In the genomic region with DNA sequence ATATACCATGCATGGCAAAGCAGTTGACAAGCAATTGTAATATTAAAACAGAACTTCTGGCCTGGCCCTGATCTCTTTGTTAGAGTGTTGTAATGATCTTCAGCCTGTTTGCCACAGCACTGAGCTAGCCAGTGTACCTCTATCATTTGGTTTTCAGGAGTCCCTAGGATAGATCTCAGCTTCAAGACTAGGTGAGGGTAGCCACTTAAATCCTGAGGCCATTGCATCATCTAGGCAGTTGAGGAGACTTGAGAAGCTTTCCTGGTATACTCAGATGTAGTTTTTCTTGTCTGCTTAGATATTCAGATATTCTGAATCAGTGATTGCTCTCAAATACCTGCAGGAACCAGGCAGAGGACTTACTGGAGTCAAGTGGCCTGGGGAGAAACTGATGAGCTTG, we compare ENCODE assay signal across 19 cellular contexts.
"Had no signal": no experiment of that assay in that cellular context is flagged by ENCODE, and none has a peak within 500 bp of the region (broad histone marks: within the 10 kb centered on the region; RNA-seq: fewer than 3 reads in every experiment).

No MANE protein-coding gene starts in this region.

- H3K4me3 ChIP-seq: skin epidermis, testis, upper lobe of right lung had no signal

- H3K9me3 ChIP-seq: testis, upper lobe of right lung had no signal

- H3K4me1 ChIP-seq: testis, upper lobe of right lung had no signal

- H3K27me3 Mint-ChIP-seq: activated naive CD8-positive, alpha-beta T cell treated with anti-CD3 and anti-CD28 coated beads for 36 hours; natural killer cell treated with Interleukin-12 subunit alpha and Interleukin-12 subunit beta and Interleukin-15 and Interleukin-18, amount 100 ng/mL, for 72 hours; stimulated activated naive CD8-positive, alpha-beta T cell treated with anti-CD3 and anti-CD28 coated beads, Interleukin-15, Interleukin-2, amounts not matched to agents 100 ng/mL and 50 ng/mL, for 24 hours had no signal

- DNase-seq: activated CD4-positive, CD25-positive, alpha-beta regulatory T cell treated with anti-CD3 and anti-CD28 coated beads, Interleukin-2, amount 50 U/mL, for 72 hours; activated naive CD8-positive, alpha-beta T cell treated with anti-CD3 and anti-CD28 coated beads for 36 hours; anterior cingulate cortex; cortex of kidney; effector CD4-positive, alpha-beta T cell; foreskin keratinocyte; glutamatergic neuron; hypothalamus; mesendoderm; nucleus accumbens; right cardiac atrium; stimulated activated CD4-positive, alpha-beta T cell treated with anti-CD3 and anti-CD28 coated beads, Interleukin-4, amount 100 ng/mL, for 24 hours; T-helper 9 cell; testis; upper lobe of right lung had no signal

- H3K4me3 Mint-ChIP-seq: activated naive CD8-positive, alpha-beta T cell treated with anti-CD3 and anti-CD28 coated beads for 36 hours; natural killer cell treated with Interleukin-12 subunit alpha and Interleukin-12 subunit beta and Interleukin-15 and Interleukin-18, amount 100 ng/mL, for 72 hours had no signal

- H3K9me3 Mint-ChIP-seq: activated naive CD8-positive, alpha-beta T cell treated with anti-CD3 and anti-CD28 coated beads for 36 hours; natural killer cell treated with Interleukin-12 subunit alpha and Interleukin-12 subunit beta and Interleukin-15 and Interleukin-18, amount 100 ng/mL, for 72 hours; stimulated activated naive CD8-positive, alpha-beta T cell treated with anti-CD3 and anti-CD28 coated beads, Interleukin-15, Interleukin-2, amounts not matched to agents 100 ng/mL and 50 ng/mL, for 24 hours had no signal

- H3K36me3 ChIP-seq: upper lobe of right lung had no signal

- H3K36me3 Mint-ChIP-seq: activated naive CD8-positive, alpha-beta T cell treated with anti-CD3 and anti-CD28 coated beads for 36 hours; natural killer cell treated with Interleukin-12 subunit alpha and Interleukin-12 subunit beta and Interleukin-15 and Interleukin-18, amount 100 ng/mL, for 72 hours had no signal

- ATAC-seq: foreskin keratinocyte; natural killer cell treated with Interleukin-12 subunit alpha and Interleukin-12 subunit beta and Interleukin-15 and Interleukin-18, amount 100 ng/mL, for 72 hours; upper lobe of right lung had no signal

- H3K27ac ChIP-seq: foreskin keratinocyte, skin epidermis, testis, upper lobe of right lung had no signal

- H3K27me3 ChIP-seq: foreskin keratinocyte, testis, upper lobe of right lung had no signal

- H3K27ac Mint-ChIP-seq: activated naive CD8-positive, alpha-beta T cell treated with anti-CD3 and anti-CD28 coated beads for 36 hours; natural killer cell treated with Interleukin-12 subunit alpha and Interleukin-12 subunit beta and Interleukin-15 and Interleukin-18, amount 100 ng/mL, for 72 hours; progenitor cell of endocrine pancreas had no signal
